In genomic region chr5:143600396-143601075, GRCh38 we compare ENCODE assay signal across 14 cellular contexts.
DNase-seq lines count a peak whose midpoint lies in the region; ATAC-seq and TF ChIP-seq lines count a peak whose summit lies in the region.
"Had no signal": no experiment of that assay in that cellular context is flagged by ENCODE, and none has a peak within 500 bp of the region (broad histone marks: within the 10 kb centered on the region; RNA-seq: fewer than 3 reads in every experiment).

No MANE protein-coding gene starts in this region.

- intact Hi-C loops in Right ventricle myocardium superior (cut with DNase I) = no loop called here

- no peaks in the 10 kb centered on the region for H3K27me3 ChIP-seq in right atrium auricular region
- H3K27me3 ChIP-seq: foreskin keratinocyte, spleen had no signal

- H3K9me3 ChIP-seq in right atrium auricular region = no peaks in the 10 kb centered on the region
- H3K9me3 ChIP-seq: spleen had no signal

- no peaks in the 10 kb centered on the region for H3K4me1 ChIP-seq in right atrium auricular region
- H3K4me1 ChIP-seq: foreskin keratinocyte had no signal

- DNase-seq in Right ventricle myocardium superior (peak; percentile 38), right atrium auricular region (ENCODE audit: low spot score) (no peak), SIG-M5 treated with dmso at 0.1 percent for 504 hours (lab: John Stamatoyannopoulos, UW; ENCODE audit: unreplicated experiment) (peak; percentile 75), fibroblast of the conjunctiva (ENCODE audit: low read depth) (peak; percentile 17), H4 (ENCODE audit: low spot score) (no peak), EL (no peak)
- no peak for DNase-seq in activated CD4-positive, alpha-beta T cell treated with anti-CD3 and anti-CD28 coated beads for 48 hours
- DNase-seq: activated CD4-positive, alpha-beta T cell treated with anti-CD3 and anti-CD28 coated beads for 4 hours; foreskin keratinocyte; NCI-H1092 treated with DMSO at 0.1 percent for 48 hours; spleen; T-helper 17 cell had no signal

- TF ChIP-seq CTCF in right atrium auricular region (IDR thresholded peaks at IDR 0.05) = no peak

- peak; percentile 73 for ATAC-seq in Right ventricle myocardium superior (ENCODE audit: poor library complexity)
- no peak for ATAC-seq in GM21619 (IDR thresholded peaks at IDR 0.05; ENCODE audit: unreplicated experiment)
- ATAC-seq: foreskin keratinocyte, Panc1, T-helper 17 cell had no signal

- H3K36me3 ChIP-seq in right atrium auricular region = no peaks in the 10 kb centered on the region
- H3K36me3 ChIP-seq: spleen had no signal

- H3K27ac ChIP-seq in right atrium auricular region = no peak overlapping the region
- H3K27ac ChIP-seq: foreskin keratinocyte had no signal

- no peak overlapping the region for H3K4me3 ChIP-seq in right atrium auricular region
- H3K4me3 ChIP-seq: spleen had no signal

Comparison
In these comparisons a context has a peak if more than half of its experiments do, and no peak if none do; other contexts are left out.
1. DNase-seq: peak in Right ventricle myocardium superior (single experiment), SIG-M5 treated with dmso at 0.1 percent for 504 hours (single experiment) and fibroblast of the conjunctiva (single experiment); none in right atrium auricular region (single experiment), activated CD4-positive, alpha-beta T cell treated with anti-CD3 and anti-CD28 coated beads for 48 hours (single experiment), H4 (single experiment) and EL (single experiment).